Comparison of ENCODE assay signal across 21 cellular contexts in the genomic region with DNA sequence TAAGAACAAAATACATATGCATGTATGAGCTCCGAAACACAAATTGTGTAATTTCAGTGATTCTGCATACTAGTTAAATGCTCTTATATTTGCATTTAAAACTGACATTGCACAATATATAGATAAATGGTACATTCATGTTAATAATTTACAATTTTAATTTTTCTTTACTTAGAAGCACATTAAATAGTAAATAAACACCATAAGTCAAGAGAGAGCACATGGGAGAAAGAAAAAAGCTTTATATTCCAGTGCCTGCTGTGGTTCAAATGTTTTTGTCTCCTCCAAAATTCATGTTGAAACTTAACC.
DNase-seq lines count a peak whose midpoint lies in the region; ATAC-seq, FAIRE-seq and TF ChIP-seq lines count a peak whose summit lies in the region.
"Had no signal": no experiment of that assay in that cellular context is flagged by ENCODE, and none has a peak within 500 bp of the region (broad histone marks: within the 10 kb centered on the region; RNA-seq: fewer than 3 reads in every experiment).

No MANE protein-coding gene starts in this region.

- peak overlapping the region; percentile 82 for H3K4me2 ChIP-seq in Loucy (ENCODE audit: low read depth, low read length, poor library complexity, severe bottlenecking)

- POLR2A ChIA-PET in activated naive CD8-positive, alpha-beta T cell treated with anti-CD3 and anti-CD28 coated beads, Interleukin-2, amount 10 ng/mL, durations not matched to agents 7 days and 5 days (lab: Charles Lee), result interaction anchor here (1.2 to 1.6 kb wide), 3 partner anchors 80 to 323 kb away, joined by 3 to 5 read pairs (median 4); a partner anchor contains a TSS

- TF ChIP-seq CTCF in Loucy (conservative IDR thresholded peaks at IDR 0.05; ENCODE audit: low read length) (no peak), pancreas (IDR thresholded peaks at IDR 0.05) (no peak)

- no peaks in the 10 kb centered on the region for H4K20me1 ChIP-seq in Loucy (ENCODE audit: insufficient read depth, low read length, poor library complexity, severe bottlenecking)

- H3K27ac Mint-ChIP-seq in activated naive CD4-positive, alpha-beta T cell treated with anti-CD3 and anti-CD28 coated beads for 36 hours, result peak overlapping the region; percentile 95
- H3K27ac Mint-ChIP-seq in activated naive CD8-positive, alpha-beta T cell treated with anti-CD3 and anti-CD28 coated beads, Interleukin-2, amount 10 ng/mL, durations not matched to agents 7 days and 5 days, result peak overlapping the region; percentile 90

- intact Hi-C loops in activated naive CD4-positive, alpha-beta T cell treated with anti-CD3 and anti-CD28 coated beads for 36 hours (cut with micrococcal nuclease), result loop anchor here (1.0 to 10.0 kb wide), 15 partner anchors 41 to 972 kb away; a partner anchor contains a TSS
- intact Hi-C loops in pancreas (cut with DNase I), result no loop called here
- intact Hi-C loops in left colon (cut with DNase I, micrococcal nuclease), result no loop called here

- ATAC-seq in activated naive CD8-positive, alpha-beta T cell treated with anti-CD3 and anti-CD28 coated beads, Interleukin-2, amount 10 ng/mL, durations not matched to agents 7 days and 5 days (ENCODE audit: low read depth), result no peak
- ATAC-seq in pancreas, result no peak
- no peak for ATAC-seq in HG02870 (IDR thresholded peaks at IDR 0.05; ENCODE audit: unreplicated experiment)
- ATAC-seq in left colon, result no peak

- H3K27me3 ChIP-seq in Loucy (ENCODE audit: insufficient read depth, low read length, poor library complexity, severe bottlenecking), result no peaks in the 10 kb centered on the region
- H3K27me3 ChIP-seq in pancreas, result no peaks in the 10 kb centered on the region
- H3K27me3 ChIP-seq: brain microvascular endothelial cell, right atrium auricular region, thyroid gland had no signal

- H3K36me3 Mint-ChIP-seq in activated naive CD4-positive, alpha-beta T cell treated with anti-CD3 and anti-CD28 coated beads for 36 hours (ENCODE audit: low read depth), result no peaks in the 10 kb centered on the region
- H3K36me3 Mint-ChIP-seq in activated naive CD8-positive, alpha-beta T cell treated with anti-CD3 and anti-CD28 coated beads, Interleukin-2, amount 10 ng/mL, durations not matched to agents 7 days and 5 days, result peaks cover 2% of the 10 kb centered on the region

- CTCF ChIA-PET in activated naive CD4-positive, alpha-beta T cell treated with anti-CD3 and anti-CD28 coated beads for 36 hours (lab: Charles Lee), result interaction anchor here (1.5 kb wide), 1 partner anchor 85 kb away, joined by 5 read pairs; no protein-coding TSS in a partner anchor

- WGBS in pancreas, 2 donors, result 10 to 48% methylated on average over 1 of the region's 1 CpG

- H3K4me1 Mint-ChIP-seq in activated naive CD4-positive, alpha-beta T cell treated with anti-CD3 and anti-CD28 coated beads for 36 hours (ENCODE audit: low read depth), result peaks cover 56% of the 10 kb centered on the region
- H3K4me1 Mint-ChIP-seq in activated naive CD8-positive, alpha-beta T cell treated with anti-CD3 and anti-CD28 coated beads, Interleukin-2, amount 10 ng/mL, durations not matched to agents 7 days and 5 days, result peaks cover 32% of the 10 kb centered on the region

- peak overlapping the region; percentile 65 for H3K4me3 Mint-ChIP-seq in activated naive CD4-positive, alpha-beta T cell treated with anti-CD3 and anti-CD28 coated beads for 36 hours
- H3K4me3 Mint-ChIP-seq in activated naive CD8-positive, alpha-beta T cell treated with anti-CD3 and anti-CD28 coated beads, Interleukin-2, amount 10 ng/mL, durations not matched to agents 7 days and 5 days, result peak overlapping the region; percentile 71

- DNase-seq in activated naive CD4-positive, alpha-beta T cell treated with anti-CD3 and anti-CD28 coated beads for 36 hours, result no peak
- DNase-seq in activated naive CD4-positive, alpha-beta T cell treated with anti-CD3 and anti-CD28 coated beads, Interleukin-2, amount 50 U/mL, for 16 hours, result no peak
- DNase-seq in activated naive CD8-positive, alpha-beta T cell treated with anti-CD3 and anti-CD28 coated beads, Interleukin-2, amount 10 ng/mL, durations not matched to agents 7 days and 5 days, result no peak
- DNase-seq in pancreas (no peak), GM19240 (ENCODE audit: insufficient read length, low spot score) (no peak), left colon (no peak)
- DNase-seq: activated CD8-positive, alpha-beta memory T cell treated with anti-CD3 and anti-CD28 coated beads for 24 hours; brain microvascular endothelial cell; COR-L47; EL; islet precursor cell; NCI-H1105 treated with DMSO at 0.1 percent for 48 hours; NCI-H524 had no signal

- H3K4me1 ChIP-seq in Loucy (ENCODE audit: insufficient read depth, low read length, poor library complexity, severe bottlenecking), result peaks cover 75% of the 10 kb centered on the region
- peaks cover 17 to 25% (median 22%) of the 10 kb centered on the region in 3 donors for H3K4me1 ChIP-seq in pancreas

- H3K79me2 ChIP-seq in Loucy (ENCODE audit: insufficient read depth, low read length), result no peaks in the 10 kb centered on the region

- peaks cover 27% of the 10 kb centered on the region for H3F3A ChIP-seq in Loucy (ENCODE audit: low read depth)

- H3K9ac ChIP-seq in Loucy (ENCODE audit: low read depth, low read length, poor library complexity, severe bottlenecking), result peak overlapping the region; percentile 35

- no peak overlapping the region for H3K4me3 ChIP-seq in Loucy (ENCODE audit: low read length, poor library complexity, severe bottlenecking)
- peak overlapping the region in 2 of 4 donors; percentile 17 to 33 for H3K4me3 ChIP-seq in pancreas
- H3K4me3 ChIP-seq: coronary artery, lung, right atrium auricular region, thyroid gland had no signal

- H3K27ac ChIP-seq in pancreas, result peak overlapping the region in 3 of 4 donors; percentile 61 to 86 (median 83)
- H3K27ac ChIP-seq: brain microvascular endothelial cell, coronary artery, right atrium auricular region, thyroid gland had no signal

- peaks cover 3% of the 10 kb centered on the region for H3K9me3 Mint-ChIP-seq in activated naive CD4-positive, alpha-beta T cell treated with anti-CD3 and anti-CD28 coated beads for 36 hours
- H3K9me3 Mint-ChIP-seq in activated naive CD8-positive, alpha-beta T cell treated with anti-CD3 and anti-CD28 coated beads, Interleukin-2, amount 10 ng/mL, durations not matched to agents 7 days and 5 days, result no peaks in the 10 kb centered on the region

- H3K9me2 ChIP-seq in Loucy (replicated peaks; ENCODE audit: low read depth, low read length), result no peaks in the 10 kb centered on the region

- H3K36me3 ChIP-seq in Loucy (ENCODE audit: insufficient read depth, low read length) (no peaks in the 10 kb centered on the region), pancreas (no peaks in the 10 kb centered on the region)
- H3K36me3 ChIP-seq: brain microvascular endothelial cell, right atrium auricular region, thyroid gland had no signal

- H3K9me3 ChIP-seq in Loucy (ENCODE audit: insufficient read depth, low read depth, low read length) (no peaks in the 10 kb centered on the region), pancreas (no peaks in the 10 kb centered on the region)
- H3K9me3 ChIP-seq: thyroid gland had no signal

- no peak for FAIRE-seq in pancreas (lab: Jason Lieb, UNC)
- FAIRE-seq: GM18507, GM19239 had no signal

- no peak overlapping the region for H2AFZ ChIP-seq in Loucy (ENCODE audit: low read length)

- H3K27me3 Mint-ChIP-seq in activated naive CD4-positive, alpha-beta T cell treated with anti-CD3 and anti-CD28 coated beads for 36 hours (ENCODE audit: low read depth), result no peaks in the 10 kb centered on the region
- H3K27me3 Mint-ChIP-seq in activated naive CD8-positive, alpha-beta T cell treated with anti-CD3 and anti-CD28 coated beads, Interleukin-2, amount 10 ng/mL, durations not matched to agents 7 days and 5 days, result no peaks in the 10 kb centered on the region
